Comparison of ENCODE assay signal across 8 cellular contexts in the genomic region with DNA sequence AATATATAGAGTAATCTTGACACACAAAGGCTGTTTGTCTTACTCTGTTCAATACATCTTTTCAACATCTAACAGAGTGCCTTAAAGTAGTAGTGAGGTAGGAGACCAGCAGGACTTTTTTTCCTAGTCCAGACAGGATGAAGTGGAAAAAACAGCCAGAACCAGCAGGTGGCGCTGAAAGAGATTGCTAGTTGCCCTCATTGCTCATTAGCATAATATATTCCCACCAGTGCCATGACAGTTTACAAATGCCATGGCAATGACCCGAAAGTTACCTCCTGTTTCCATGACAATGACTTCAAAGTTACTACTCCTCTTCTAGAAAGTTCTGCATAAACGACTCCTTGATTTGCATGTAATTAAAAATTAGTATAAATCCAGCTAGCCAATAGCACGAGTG.
A peak's percentile ranks its signal among the peaks of the same experiment; 100 is the strongest.
DNase-seq lines count a peak whose midpoint lies in the region; ATAC-seq and TF ChIP-seq lines count a peak whose summit lies in the region.

No MANE protein-coding gene starts in this region.

- peak; percentile 75 for TF ChIP-seq CTCF in A673 (conservative IDR thresholded peaks at IDR 0.05; ENCODE audit: low read depth, low read length)
- peak; percentile 47 for TF ChIP-seq CTCF in GM10266 (IDR thresholded peaks at IDR 0.05; ENCODE audit: control insufficient read depth, insufficient read depth, low read depth, missing control alignments)
- peak; percentile 54 for TF ChIP-seq CTCF in RWPE2 (IDR thresholded peaks at IDR 0.05; ENCODE audit: poor library complexity, severe bottlenecking)

- CTCF ChIA-PET in A673 (lab: Charles Lee), result interaction anchor here (0.8 kb wide), 1 partner anchor 98 kb away, joined by 3 read pairs; no protein-coding TSS in a partner anchor

- POLR2A ChIA-PET in A673 (lab: Charles Lee; ENCODE audit: low non-redundant PET), result no interaction called here

- H3K27me3 ChIP-seq in A673 (replicated peaks; ENCODE audit: insufficient read depth, low read depth, low read length, poor library complexity) (no peaks in the 10 kb centered on the region), RWPE2 (ENCODE audit: insufficient read depth, poor library complexity, severe bottlenecking) (no peaks in the 10 kb centered on the region)

- H3K9me3 ChIP-seq in A673 (ENCODE audit: low read depth, low read length, poor library complexity, severe bottlenecking), result no peaks in the 10 kb centered on the region
- no peaks in the 10 kb centered on the region for H3K9me3 ChIP-seq in RWPE2 (ENCODE audit: severe bottlenecking)

- no TSS peak for BruUV-seq in A673 (replicated peaks; lab: Mats Ljungman, UMichigan)

- H3K4me1 ChIP-seq in A673 (ENCODE audit: insufficient read depth, low read length, poor library complexity, severe bottlenecking), result no peaks in the 10 kb centered on the region
- peaks cover 16% of the 10 kb centered on the region for H3K4me1 ChIP-seq in RWPE2 (ENCODE audit: insufficient read depth, poor library complexity, severe bottlenecking)

- intact Hi-C loops in A673 (cut with micrococcal nuclease; ENCODE audit: unreplicated experiment), result loop anchor here (1.0 to 2.0 kb wide), 3 partner anchors 97 to 293 kb away; no protein-coding TSS in a partner anchor

- ATAC-seq in HG02981 (IDR thresholded peaks at IDR 0.05; ENCODE audit: unreplicated experiment) (peak; percentile 79), RWPE2 (ENCODE audit: low read depth) (no peak), GM21825 (IDR thresholded peaks at IDR 0.05; ENCODE audit: unreplicated experiment) (no peak)

- H3K27ac ChIP-seq in A673 (ENCODE audit: low read depth, low read length, poor library complexity, severe bottlenecking) (no peak overlapping the region), RWPE2 (ENCODE audit: poor library complexity, severe bottlenecking) (no peak overlapping the region)

- DNase-seq in A673 (ENCODE audit: low spot score) (peak; percentile 75), GM10266 (ENCODE audit: extremely low spot score) (peak; percentile 11), RWPE2 (ENCODE audit: low spot score) (no peak), foreskin melanocyte (peak; percentile 52), DMS79 treated with DMSO at 0.1 percent for 48 hours (lab: John Stamatoyannopoulos, UW) (no peak), occipital lobe (lab: John Stamatoyannopoulos, UW) (no peak)

- H3K4me3 ChIP-seq in A673 (ENCODE audit: low read depth, low read length, poor library complexity, severe bottlenecking) (no peak overlapping the region), RWPE2 (ENCODE audit: severe bottlenecking) (no peak overlapping the region)

- H3K36me3 ChIP-seq in A673 (ENCODE audit: insufficient read depth, low read length, poor library complexity, severe bottlenecking), result no peaks in the 10 kb centered on the region
- H3K36me3 ChIP-seq in RWPE2 (ENCODE audit: low read depth), result no peaks in the 10 kb centered on the region

Comparison
In these comparisons a context has a peak if more than half of its experiments do, and no peak if none do; other contexts are left out.
1. DNase-seq: peak in A673 (single experiment), GM10266 (single experiment) and foreskin melanocyte (single experiment); none in RWPE2 (single experiment), DMS79 treated with DMSO at 0.1 percent for 48 hours (single experiment) and occipital lobe (single experiment).
2. Peak in every context shown above with its lines, with median percentiles within 50 percentile points of each other: CTCF ChIP-seq.